Comparison of ENCODE assay signal across 8 cellular contexts in the genomic region with DNA sequence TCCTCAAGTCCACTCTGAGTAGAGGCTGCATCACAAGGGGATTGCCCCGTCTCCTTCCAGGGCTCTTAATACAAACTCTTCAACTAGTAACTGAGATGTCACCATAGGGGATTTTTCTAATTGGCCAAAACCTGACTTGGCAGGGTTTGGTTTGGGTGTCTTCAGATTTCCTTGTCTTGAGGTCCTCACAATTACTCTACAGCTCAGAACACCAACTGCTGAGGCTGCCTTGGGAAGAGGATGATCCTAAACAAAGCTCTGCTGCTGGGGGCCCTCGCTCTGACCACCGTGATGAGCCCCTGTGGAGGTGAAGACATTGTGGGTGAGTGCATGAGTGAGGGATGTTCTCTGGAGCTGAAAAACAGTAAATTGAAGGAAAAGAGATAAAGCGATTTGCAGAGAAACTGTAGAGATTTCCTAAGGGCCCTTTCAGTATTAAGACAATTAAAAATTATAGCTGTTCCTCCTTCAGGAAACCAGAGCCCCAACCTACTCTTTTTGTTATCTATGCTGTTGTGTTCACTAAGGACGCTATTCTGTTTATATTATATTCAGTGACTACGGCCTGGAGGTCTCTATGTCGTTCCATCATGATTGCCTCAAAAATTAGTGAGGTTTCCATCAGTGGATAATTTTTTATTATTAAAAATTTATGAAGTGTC. TPM values are rescaled to one million over a fixed set of nuclear protein-coding genes. Genes with fewer than 3 reads are reported as not detected.
DNase-seq lines count a peak whose midpoint lies in the region; ATAC-seq and TF ChIP-seq lines count a peak whose summit lies in the region.

A gene (plus strand): TSS at position 188 of the 662 bp plus-strand sequence. CDS start 53 bp downstream, at position 241.

- H4K5ac ChIP-seq in IMR-90 (ENCODE audit: low read depth, low read length): no peak within 1 kb of the TSS

- no peak within 1 kb of the TSS for H3K4me3 ChIP-seq in IMR-90 (ENCODE audit: insufficient read depth, low read depth, low read length)
- H3K4me3 ChIP-seq in left lung: peak within 1 kb of the TSS in 1 of 2 donors; percentile 39
- H3K4me3 ChIP-seq in SK-N-SH (ENCODE audit: low read depth in 2 of 2, low read length in 1 of 2): no peak within 1 kb of the TSS

- H3K23ac ChIP-seq in IMR-90 (ENCODE audit: low read depth, low read length): no peak within 1 kb of the TSS

- H4K20me1 ChIP-seq in IMR-90 (ENCODE audit: insufficient read depth, low read length) (no peaks in the 10 kb centered on the region), SK-N-SH (ENCODE audit: insufficient read depth) (no peaks in the 10 kb centered on the region)

- intact Hi-C loops in IMR-90 (cut with micrococcal nuclease): no loop called here
- intact Hi-C loops in left lung (cut with DNase I): no loop called here

- no peak within 1 kb of the TSS for H2AK9ac ChIP-seq in IMR-90 (replicated peaks; ENCODE audit: low read depth, low read length, poor library complexity)

- POLR2A ChIA-PET in IMR-90 (lab: Charles Lee; ENCODE audit: unreplicated experiment) (no interaction called here), SK-N-SH (lab: Yijun Ruan, JAX) (no interaction called here)

- H3K9me3 ChIP-seq in IMR-90 (ENCODE audit: control insufficient read depth, insufficient read depth, low read length): no peaks in the 10 kb centered on the region
- no peaks in the 10 kb centered on the region for H3K9me3 ChIP-seq in left lung
- no peaks in the 10 kb centered on the region for H3K9me3 ChIP-seq in SK-N-SH

- no peak for TF ChIP-seq POLR2A in IMR-90 (IDR thresholded peaks at IDR 0.05; ENCODE audit: low read depth, low read length)

- no peak within 1 kb of the TSS for H4K91ac ChIP-seq in IMR-90 (ENCODE audit: insufficient read depth, low read depth, low read length)

- H2BK5ac ChIP-seq in IMR-90 (ENCODE audit: low read depth, low read length, poor library complexity, severe bottlenecking): no peak within 1 kb of the TSS

- H3K9me1 ChIP-seq in IMR-90 (ENCODE audit: insufficient read depth, low read length): no peaks in the 10 kb centered on the region

- H3F3A ChIP-seq in SK-N-SH (replicated peaks; ENCODE audit: insufficient read depth): no peaks in the 10 kb centered on the region

- WGBS in IMR-90 (ENCODE audit: extremely low coverage in 2 of 2, insufficient read length in 1 of 2), 2 experiments: 31% methylated on average over 2 of the region's 7 CpGs; no CpG with 5 or more reads in 1 of the 2 experiments
- 0% methylated on average over 7 of the region's 7 CpGs for WGBS in SK-N-SH (ENCODE audit: low lambda C conversion rate)

- H3K18ac ChIP-seq in IMR-90 (ENCODE audit: low read depth, low read length): no peak within 1 kb of the TSS

- BruUV-seq in IMR-90 (replicated peaks; lab: Mats Ljungman, UMichigan): no TSS peak

- H2BK15ac ChIP-seq in IMR-90 (ENCODE audit: low read depth, low read length): no peak within 1 kb of the TSS

- no peak within 1 kb of the TSS for H4K8ac ChIP-seq in IMR-90 (ENCODE audit: low read depth in 2 of 2, low read length in 2 of 2)

- DNase-seq in GM10266 (ENCODE audit: extremely low spot score) (peak; percentile 71), IMR-90 (no peak), left lung (peak in 1 of 2 donors; percentile 32), NCI-H2196 (lab: John Stamatoyannopoulos, UW; ENCODE audit: unreplicated experiment) (no peak), HCEC 1CT (no peak), SK-N-SH (no peak)

- TF ChIP-seq EP300 in SK-N-SH (IDR thresholded peaks at IDR 0.05; ENCODE audit: borderline replicate concordance in 1 of 2, low read depth in 1 of 2, low read length in 1 of 2): no peak

- H3K9me2 ChIP-seq in SK-N-SH: no peaks in the 10 kb centered on the region

- no peak within 1 kb of the TSS for H3K4me2 ChIP-seq in IMR-90 (ENCODE audit: low read depth, low read length)
- H3K4me2 ChIP-seq in SK-N-SH: no peak within 1 kb of the TSS

- dilution Hi-C loops in IMR-90 (cut with HindIII; ENCODE audit: low sequenced_read_pairs, unreplicated experiment): no loop called here

- H3K36me3 ChIP-seq in IMR-90 (ENCODE audit: control insufficient read depth, insufficient read depth, low read length) (no peaks in the 10 kb centered on the region), left lung (no peaks in the 10 kb centered on the region), SK-N-SH (replicated peaks in 1 of 2; ENCODE audit: control insufficient read depth in 1 of 2, insufficient read depth in 2 of 2, low read length in 1 of 2) (no peaks in the 10 kb centered on the region)

- ATAC-seq in GM21381 (IDR thresholded peaks at IDR 0.05; ENCODE audit: unreplicated experiment) (peak; percentile 71), IMR-90 (ENCODE audit: low read depth) (no peak), left lung (peak; percentile 93), GM19467 (IDR thresholded peaks at IDR 0.05; ENCODE audit: unreplicated experiment) (no peak)

- H3K27ac ChIP-seq in IMR-90 (ENCODE audit: insufficient read depth, low read length): no peak within 1 kb of the TSS
- peak within 1 kb of the TSS in 1 of 2 donors; percentile 50 for H3K27ac ChIP-seq in left lung
- no peak within 1 kb of the TSS for H3K27ac ChIP-seq in SK-N-SH (ENCODE audit: low read depth in 2 of 2, low read length in 1 of 2)

- H3K79me2 ChIP-seq in SK-N-SH (ENCODE audit: insufficient read depth): no peaks in the 10 kb centered on the region

- H2BK20ac ChIP-seq in IMR-90 (ENCODE audit: low read depth, low read length): no peak within 1 kb of the TSS

- in situ Hi-C loops in IMR-90 (cut with MboI; ENCODE audit: low sequenced_read_pairs): loop anchor here (5.0 kb wide), 1 partner anchor 105 kb away; a partner anchor contains a TSS

- no peak within 1 kb of the TSS for H3K56ac ChIP-seq in IMR-90 (ENCODE audit: extremely low read depth, insufficient read depth, low read length)

- H3K79me1 ChIP-seq in IMR-90 (ENCODE audit: low read depth in 1 of 2, low read length in 2 of 2): no peaks in the 10 kb centered on the region

- H3K27me3 ChIP-seq in IMR-90 (ENCODE audit: control insufficient read depth, insufficient read depth, low read length): no peaks in the 10 kb centered on the region
- H3K27me3 ChIP-seq in left lung: no peaks in the 10 kb centered on the region
- no peaks in the 10 kb centered on the region for H3K27me3 ChIP-seq in SK-N-SH (ENCODE audit: insufficient read depth)

- H3K4ac ChIP-seq in IMR-90 (ENCODE audit: low read depth, low read length): no peak within 1 kb of the TSS

- H3K9ac ChIP-seq in IMR-90 (ENCODE audit: low read depth, low read length) (no peak within 1 kb of the TSS), SK-N-SH (no peak within 1 kb of the TSS)

- TF ChIP-seq RAD21 in IMR-90 (IDR thresholded peaks at IDR 0.05; ENCODE audit: low read length) (no peak), SK-N-SH (IDR thresholded peaks at IDR 0.05; ENCODE audit: low read length) (no peak)

- no peak within 1 kb of the TSS for H3K14ac ChIP-seq in IMR-90 (replicated peaks; ENCODE audit: low read depth, low read length)

- H2AFZ ChIP-seq in IMR-90 (replicated peaks; ENCODE audit: low read length, poor library complexity) (no peak within 1 kb of the TSS), SK-N-SH (ENCODE audit: low read depth) (no peak within 1 kb of the TSS)

- H3K4me1 ChIP-seq in IMR-90 (ENCODE audit: control insufficient read depth, insufficient read depth, low read length) (no peaks in the 10 kb centered on the region), left lung (peaks cover 0 to 10% of the 10 kb centered on the region in 2 donors), SK-N-SH (ENCODE audit: control insufficient read depth in 1 of 2, insufficient read depth in 2 of 2, low read depth in 1 of 2, low read length in 1 of 2) (no peaks in the 10 kb centered on the region)

- H2AK5ac ChIP-seq in IMR-90 (ENCODE audit: low read depth, low read length): no peak within 1 kb of the TSS

- no peak within 1 kb of the TSS for H2BK120ac ChIP-seq in IMR-90 (ENCODE audit: low read depth, low read length)

- CTCF ChIA-PET in IMR-90 (lab: Yijun Ruan, JAX) (no interaction called here), SK-N-SH (lab: Yijun Ruan, JAX) (no interaction called here)

- TF ChIP-seq CTCF in GM10266 (IDR thresholded peaks at IDR 0.05; ENCODE audit: control insufficient read depth, insufficient read depth, low read depth, missing control alignments): no peak
- no peak for TF ChIP-seq CTCF in IMR-90 (conservative IDR thresholded peaks at IDR 0.05; ENCODE audit: low read depth, low read length)
- TF ChIP-seq CTCF in left lung (IDR thresholded peaks at IDR 0.05): no peak
- no peak for TF ChIP-seq CTCF in SK-N-SH (IDR thresholded peaks at IDR 0.05)

TF ChIP-seq in IMR-90, 13 proteins besides CTCF, POLR2A, EP300 and RAD21:
- TF ChIP-seq RCOR1 (IDR thresholded peaks at IDR 0.05; ENCODE audit: insufficient replicate concordance, low read length) (no peak), SMC3 (IDR thresholded peaks at IDR 0.05; ENCODE audit: low read depth, low read length) (no peak), FOS (IDR thresholded peaks at IDR 0.05; ENCODE audit: low read depth, low read length) (no peak), MAZ (IDR thresholded peaks at IDR 0.05; ENCODE audit: borderline replicate concordance, low read depth, low read length) (no peak), MXI1 (IDR thresholded peaks at IDR 0.05; ENCODE audit: borderline replicate concordance, low read depth, low read length) (no peak), RFX5 (IDR thresholded peaks at IDR 0.05; ENCODE audit: low read depth, low read length) (peak; percentile 54; the same call in 1 of the 2 replicates), NFE2L2 (IDR thresholded peaks at IDR 0.05; ENCODE audit: low read depth, low read length) (no peak), CHD1 (IDR thresholded peaks at IDR 0.05; ENCODE audit: low read depth, low read length) (no peak)

TF ChIP-seq in SK-N-SH, 30 proteins besides CTCF, POLR2A, EP300 and RAD21 (continues in another document):
- TF ChIP-seq TEAD4 (IDR thresholded peaks at IDR 0.05; ENCODE audit: borderline replicate concordance, insufficient read depth): no peak
- TF ChIP-seq, protein P1, sequence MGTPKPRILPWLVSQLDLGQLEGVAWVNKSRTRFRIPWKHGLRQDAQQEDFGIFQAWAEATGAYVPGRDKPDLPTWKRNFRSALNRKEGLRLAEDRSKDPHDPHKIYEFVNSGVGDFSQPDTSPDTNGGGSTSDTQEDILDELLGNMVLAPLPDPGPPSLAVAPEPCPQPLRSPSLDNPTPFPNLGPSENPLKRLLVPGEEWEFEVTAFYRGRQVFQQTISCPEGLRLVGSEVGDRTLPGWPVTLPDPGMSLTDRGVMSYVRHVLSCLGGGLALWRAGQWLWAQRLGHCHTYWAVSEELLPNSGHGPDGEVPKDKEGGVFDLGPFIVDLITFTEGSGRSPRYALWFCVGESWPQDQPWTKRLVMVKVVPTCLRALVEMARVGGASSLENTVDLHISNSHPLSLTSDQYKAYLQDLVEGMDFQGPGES (IDR thresholded peaks at IDR 0.05; ENCODE audit: low read depth, low read length): no peak

RNA-seq across cellular contexts. Expression of the gene that starts here (rescaled TPM):
- total RNA-seq in IMR-90 (2012; rRNA removed): not detected in 2 replicates
- not detected in 2 replicates for polyA plus RNA-seq in IMR-90 (2012; rRNA removed)
- polyA plus RNA-seq in IMR-90 (2012; cell fraction: cytosol; rRNA removed): not detected in 2 replicates
- not detected in 2 replicates for polyA plus RNA-seq in IMR-90 (2012; cell fraction: nucleus; rRNA removed; ENCODE audit: low replicate concordance)
- total RNA-seq in left lung: 100 to 1,000 TPM; 137 to 200 TPM
- polyA plus RNA-seq in SK-N-SH (2012; rRNA removed): not detected in 2 replicates
- polyA plus RNA-seq in SK-N-SH (2012; cell fraction: cytosol; rRNA removed): not detected in 2 replicates
- not detected in 2 replicates for polyA plus RNA-seq in SK-N-SH (2012; cell fraction: nucleus; rRNA removed)

Comparison
In these comparisons a context has a peak if more than half of its experiments do, and no peak if none do; other contexts are left out.
1. RNA of the gene that starts here (total RNA-seq): 137 to 200 TPM in left lung; not detected in IMR-90; every median in the first group is over 100 times any median in the second.
2. ATAC-seq: peak in GM21381 (single experiment) and left lung (single experiment); none in IMR-90 (single experiment) and GM19467 (single experiment).